16 cellular contexts compared by ENCODE assay signal in genomic region chr6:150499882-150500312, GRCh38.
"Had no signal": no experiment of that assay in that cellular context is flagged by ENCODE, and none has a peak within 500 bp of the region (broad histone marks: within the 10 kb centered on the region; RNA-seq: fewer than 3 reads in every experiment).

No MANE protein-coding gene starts in this region.

- ATAC-seq: left lung had no signal

- H3K4me3 ChIP-seq: left lung, tibial nerve, uterus had no signal

- H3K4me1 ChIP-seq: left lung, tibial nerve, uterus had no signal

- FAIRE-seq: endothelial cell of umbilical vein, frontal cortex, keratinocyte, small intestine had no signal

- H3K27ac ChIP-seq: left lung, tibial nerve, uterus, WERI-Rb-1 had no signal

- H3K9me3 ChIP-seq: left lung, tibial nerve, uterus had no signal

- H3K36me3 ChIP-seq: left lung, tibial nerve, uterus, WERI-Rb-1 had no signal

- H3K27me3 ChIP-seq: left lung, tibial nerve, uterus had no signal

- DNase-seq: activated CD4-positive, alpha-beta T cell treated with anti-CD3 and anti-CD28 coated beads, Interleukin-2, amount 50 U/mL, for 4 hours; activated gamma-delta T cell; effector CD8-positive, alpha-beta T cell; left lung; occipital lobe; right cardiac atrium; small intestine; stimulated activated CD4-positive, alpha-beta T cell treated with anti-CD3 and anti-CD28 coated beads, Interleukin-15, amount 100 ng/mL, for 24 hours; stimulated activated CD4-positive, alpha-beta T cell treated with anti-CD3 and anti-CD28 coated beads, Interleukin-2, amount 100 ng/mL, for 48 hours; T-helper 2 cell; uterus; WERI-Rb-1 had no signal
